ENCODE assay signal across 2 cellular contexts in genomic region chr17:19663097-19663496, GRCh38.
A peak's percentile ranks its signal among the peaks of the same experiment; 100 is the strongest.
TF ChIP-seq lines count a peak whose summit lies in the region.

No MANE protein-coding gene starts in this region.

TF ChIP-seq in A549, 52 proteins besides CTCF, POLR2A, EP300 and RAD21 (continued from another document):
- TF ChIP-seq, protein P1, sequence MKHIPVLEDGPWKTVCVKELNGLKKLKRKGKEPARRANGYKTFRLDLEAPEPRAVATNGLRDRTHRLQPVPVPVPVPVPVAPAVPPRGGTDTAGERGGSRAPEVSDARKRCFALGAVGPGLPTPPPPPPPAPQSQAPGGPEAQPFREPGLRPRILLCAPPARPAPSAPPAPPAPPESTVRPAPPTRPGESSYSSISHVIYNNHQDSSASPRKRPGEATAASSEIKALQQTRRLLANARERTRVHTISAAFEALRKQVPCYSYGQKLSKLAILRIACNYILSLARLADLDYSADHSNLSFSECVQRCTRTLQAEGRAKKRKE (CRISPR knock-in tag; IDR thresholded peaks at IDR 0.05; ENCODE audit: low read depth): no peak

TF ChIP-seq in K562, 482 proteins besides CTCF, POLR2A, EP300 and RAD21 (continued from another document):
- no peak for TF ChIP-seq GMEB1 (CRISPR knock-in tag; IDR thresholded peaks at IDR 0.05)
- no peak for TF ChIP-seq ZNF277 (CRISPR knock-in tag; IDR thresholded peaks at IDR 0.05; ENCODE audit: borderline replicate concordance)
- TF ChIP-seq ZNF316 (IDR thresholded peaks at IDR 0.05): peak; percentile 69
- TF ChIP-seq BDP1 (IDR thresholded peaks at IDR 0.05; ENCODE audit: insufficient read depth, insufficient read length): no peak
- peak; percentile 33; the same call in 1 of the 2 replicates for TF ChIP-seq MAFG (tag; conservative IDR thresholded peaks at IDR 0.05)
- TF ChIP-seq MAFK (IDR thresholded peaks at IDR 0.05; ENCODE audit: low read length): peak; percentile 29; the same call in 1 of the 2 replicates
- TF ChIP-seq C11orf30 (IDR thresholded peaks at IDR 0.05; ENCODE audit: low read depth): peak; percentile 55; the same call in 1 of the 2 replicates
- no peak for TF ChIP-seq SMAD4 (CRISPR knock-in tag; conservative IDR thresholded peaks at IDR 0.05)
